ENCODE assay signal across 28 cellular contexts in the genomic region with DNA sequence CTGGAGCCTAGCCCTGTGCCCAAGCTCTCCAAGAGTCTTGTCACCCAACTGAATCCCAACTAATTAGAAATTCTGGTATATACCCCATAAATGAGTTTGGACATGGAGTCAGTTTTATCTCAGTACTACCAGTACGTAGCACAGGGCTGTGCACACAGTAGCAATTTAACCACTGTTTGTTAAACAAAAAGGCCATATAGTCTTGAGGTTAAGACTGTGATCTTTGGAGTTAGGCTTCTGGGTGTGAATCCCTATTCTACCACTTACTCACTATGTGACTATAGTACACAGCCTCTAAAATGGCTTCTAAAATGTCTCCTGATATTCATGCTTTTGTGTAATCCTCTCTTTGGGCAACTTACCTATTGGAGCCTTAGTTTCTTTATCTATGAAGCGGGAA.
"Had no signal": no experiment of that assay in that cellular context is flagged by ENCODE, and none has a peak within 500 bp of the region (broad histone marks: within the 10 kb centered on the region; RNA-seq: fewer than 3 reads in every experiment).

No MANE protein-coding gene starts in this region.

- FAIRE-seq: colon, endometrium, endothelial cell of umbilical vein, frontal cortex had no signal

- H3K27me3 ChIP-seq: colonic mucosa, dorsolateral prefrontal cortex, esophagus muscularis mucosa, foreskin keratinocyte, gastrocnemius medialis, gastroesophageal sphincter, heart left ventricle had no signal

- DNase-seq: colonic mucosa; cortex of kidney; dermis blood vessel endothelial cell; dorsolateral prefrontal cortex; effector CD4-positive, alpha-beta T cell; effector CD8-positive, alpha-beta T cell; effector memory CD4-positive, alpha-beta T cell; endodermal cell; erythroblast; esophagus squamous epithelium; foreskin fibroblast; foreskin keratinocyte; foreskin melanocyte; gastrocnemius medialis; glutamatergic neuron; head of caudate nucleus; heart left ventricle; heart right ventricle had no signal

- H3K27ac ChIP-seq: colonic mucosa, coronary artery, dorsolateral prefrontal cortex, epithelial cell of prostate, esophagus muscularis mucosa, esophagus squamous epithelium, foreskin keratinocyte, gastrocnemius medialis, gastroesophageal sphincter, heart left ventricle, heart right ventricle had no signal

- H3K9me3 ChIP-seq: colonic mucosa had no signal

- H3K4me3 ChIP-seq: colonic mucosa, coronary artery, dorsolateral prefrontal cortex, esophagus muscularis mucosa, esophagus squamous epithelium, gastrocnemius medialis, gastroesophageal sphincter, heart left ventricle, heart right ventricle had no signal

- H3K27ac Mint-ChIP-seq: dendritic cell treated with granulocyte-macrophage colony-stimulating factor and Interleukin-4, amounts not matched to agents 40 ng/mL and 50 ng/mL, for 4 days; endodermal cell had no signal

- ATAC-seq: esophagus mucosa, foreskin keratinocyte, gastrocnemius medialis, gastroesophageal sphincter, heart left ventricle, heart right ventricle had no signal

- H3K4me3 Mint-ChIP-seq: dendritic cell treated with granulocyte-macrophage colony-stimulating factor and Interleukin-4, amounts not matched to agents 40 ng/mL and 50 ng/mL, for 4 days; endodermal cell had no signal

- H3K4me1 ChIP-seq: colonic mucosa, esophagus muscularis mucosa, esophagus squamous epithelium, gastrocnemius medialis, gastroesophageal sphincter, heart left ventricle, heart right ventricle had no signal

- H3K36me3 ChIP-seq: colonic mucosa, esophagus muscularis mucosa, esophagus squamous epithelium, gastrocnemius medialis, gastroesophageal sphincter, heart left ventricle, heart right ventricle had no signal
